In the genomic region with DNA sequence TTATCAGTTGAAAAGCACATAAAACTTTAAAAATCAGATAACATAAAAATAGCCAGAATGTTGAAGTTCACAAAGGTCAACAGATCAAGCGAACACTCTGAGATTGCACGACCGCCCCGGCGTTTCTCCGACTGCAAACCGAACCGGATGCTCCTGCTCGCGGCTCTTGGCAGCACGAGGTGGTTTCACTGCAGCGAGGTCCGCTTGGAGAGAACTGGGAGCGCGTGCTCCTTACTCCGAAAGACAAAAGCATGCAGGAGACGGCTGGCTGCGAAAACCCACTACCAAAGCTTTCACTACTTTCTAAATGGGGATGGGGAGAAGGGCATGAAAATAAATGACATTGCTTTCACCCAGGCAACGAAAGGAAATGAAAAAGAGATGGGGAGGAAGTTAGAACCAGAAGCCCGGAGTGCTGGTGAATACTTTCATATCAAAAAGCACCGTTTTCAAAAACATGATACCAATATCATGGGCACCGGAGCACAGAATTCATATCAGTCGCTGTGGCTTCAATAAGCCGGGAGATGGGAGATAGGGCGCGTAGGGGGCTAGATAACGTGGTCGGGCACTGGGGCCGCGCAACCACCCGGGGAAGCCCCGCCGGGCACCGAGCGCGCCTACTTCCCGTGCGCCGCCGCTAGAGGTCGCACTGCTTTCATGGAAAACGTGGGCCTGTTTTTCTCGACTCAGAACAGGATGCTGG, we compare ENCODE assay signal across 8 cellular contexts. TPM values are rescaled to one million over a fixed set of nuclear protein-coding genes. Genes with fewer than 3 reads are reported as not detected.
A peak's percentile ranks its signal among the peaks of the same experiment; 100 is the strongest.
DNase-seq lines count a peak whose midpoint lies in the region; ATAC-seq and TF ChIP-seq lines count a peak whose summit lies in the region.

No MANE protein-coding gene starts in this region.

- peaks cover 12% of the 10 kb centered on the region for H3K27me3 Mint-ChIP-seq in H9 (ENCODE audit: low read depth)

- H3K4me3 ChIP-seq in right atrium auricular region (peak overlapping the region; percentile 30 to 47), psoas muscle (peak overlapping the region; percentile 69), urinary bladder (ENCODE audit: low read depth, low read length) (peak overlapping the region; percentile 36)

- H4K8ac ChIP-seq in H9 (replicated peaks; ENCODE audit: insufficient read length, low read depth, low read length) = no peak overlapping the region

- H2AFZ ChIP-seq in H9 (ENCODE audit: low read length) = no peak overlapping the region

- peak overlapping the region; percentile 77 for H3K4me2 ChIP-seq in H9 (ENCODE audit: insufficient read depth, insufficient read length, low read length)

- peak overlapping the region; percentile 64 to 73 for H3K4me3 Mint-ChIP-seq in H9

- peaks cover 0 to 4% (median 3%) of the 10 kb centered on the region in 3 experiments; a peak in 4 of 7 replicates for H3K36me3 Mint-ChIP-seq in H9 (ENCODE audit: insufficient read depth in 1 of 3, low read depth in 3 of 3)

- intact Hi-C loops in psoas muscle (cut with DNase I) = loop anchor here (2.0 to 10.0 kb wide), 8 partner anchors 71 to 608 kb away; a partner anchor contains a TSS

- H3K79me1 ChIP-seq in H9 (ENCODE audit: insufficient read depth, low read depth, low read length, poor library complexity, severe bottlenecking) = no peaks in the 10 kb centered on the region

- H3K14ac ChIP-seq in H9 (ENCODE audit: insufficient read depth, low read length) = no peak overlapping the region

- H2BK12ac ChIP-seq in H9 (ENCODE audit: insufficient read length, low read depth, low read length) = no peak overlapping the region

- no peaks in the 10 kb centered on the region for H3K4me1 ChIP-seq in H9 (ENCODE audit: insufficient read depth, low read length)
- H3K4me1 ChIP-seq in right atrium auricular region = no peaks in the 10 kb centered on the region
- no peaks in the 10 kb centered on the region for H3K4me1 ChIP-seq in psoas muscle
- H3K4me1 ChIP-seq in urinary bladder (ENCODE audit: insufficient read depth) = no peaks in the 10 kb centered on the region

- H3K9me3 Mint-ChIP-seq in H9 = no peaks in the 10 kb centered on the region

- H2BK5ac ChIP-seq in H9 (ENCODE audit: insufficient read length, low read length) = no peak overlapping the region

- H3K27ac ChIP-seq in H9 (ENCODE audit: insufficient read length, low read depth, low read length) = no peak overlapping the region
- no peak overlapping the region for H3K27ac ChIP-seq in right atrium auricular region
- no peak overlapping the region for H3K27ac ChIP-seq in psoas muscle
- no peak overlapping the region for H3K27ac ChIP-seq in urinary bladder (ENCODE audit: low read depth)

- H2AK5ac ChIP-seq in H9 (ENCODE audit: insufficient read length, low read length) = no peak overlapping the region

- peak; percentile 69 for DNase-seq in G401 (ENCODE audit: low spot score)
- DNase-seq in H9 = peak; percentile 77
- DNase-seq in NAMALWA (ENCODE audit: low spot score) = peak; percentile 73
- DNase-seq in T-helper 1 cell = peak; percentile 51 to 75 (median 69)
- DNase-seq in amniotic epithelial cell (ENCODE audit: low read depth) = peak; percentile 57
- DNase-seq in right atrium auricular region (ENCODE audit: low spot score) = peak; percentile 73
- DNase-seq in psoas muscle = peak; percentile 77 to 84

- no peak overlapping the region for H3K18ac ChIP-seq in H9 (ENCODE audit: insufficient read length, low read depth, low read length)

- H3K56ac ChIP-seq in H9 (ENCODE audit: insufficient read length, low read depth, low read length) = no peak overlapping the region

- in situ Hi-C loops in G401 (cut with HindIII; ENCODE audit: low sequenced_read_pairs) = loop anchor here (25.0 kb wide), 1 partner anchor 201 kb away; no protein-coding TSS in a partner anchor

- no peak overlapping the region for H4K5ac ChIP-seq in H9 (ENCODE audit: insufficient read length, low read depth, low read length)

- H3K36me3 ChIP-seq in right atrium auricular region (peaks cover 4% of the 10 kb centered on the region), psoas muscle (ENCODE audit: insufficient read depth in 1 of 2, low read depth in 1 of 2) (peaks cover 0 to 48% of the 10 kb centered on the region in 2 donors), urinary bladder (ENCODE audit: insufficient read depth) (peaks cover 2% of the 10 kb centered on the region)

- no peak overlapping the region for H2BK120ac ChIP-seq in H9 (ENCODE audit: low read depth, low read length, poor library complexity, severe bottlenecking)

- no peaks in the 10 kb centered on the region for H3K27me3 ChIP-seq in H9 (ENCODE audit: insufficient read depth, low read length)
- H3K27me3 ChIP-seq in right atrium auricular region = no peaks in the 10 kb centered on the region
- no peaks in the 10 kb centered on the region for H3K27me3 ChIP-seq in psoas muscle (ENCODE audit: insufficient read depth in 3 of 3, low read length in 2 of 3)

- TF ChIP-seq CTCF in H9 (conservative IDR thresholded peaks at IDR 0.05) (peak; percentile 99), right atrium auricular region (IDR thresholded peaks at IDR 0.05) (peak; percentile 96 to 98), psoas muscle (IDR thresholded peaks at IDR 0.05) (peak; percentile 97)

- H3K4me1 Mint-ChIP-seq in H9 = peaks cover 11 to 12% of the 10 kb centered on the region in 2 experiments

- H3K79me2 ChIP-seq in H9 (ENCODE audit: insufficient read depth, low read length) = no peaks in the 10 kb centered on the region

- WGBS in H9 (ENCODE audit: extremely low coverage, insufficient read length, low lambda C conversion rate) = no CpG with 5 or more reads among the region's 43 CpGs
- 1% methylated on average over 43 of the region's 43 CpGs for WGBS in psoas muscle, 3 donors
- 2% methylated on average over 43 of the region's 43 CpGs for WGBS in urinary bladder

- H3K27ac Mint-ChIP-seq in H9 = 0 out of 7 replicates have a peak overlapping the region, but pooled peaks of 1 of the 3 experiments have one; percentile 27

- no peak overlapping the region for H2BK15ac ChIP-seq in H9 (ENCODE audit: low read depth, low read length)

- no peaks in the 10 kb centered on the region for H4K20me1 ChIP-seq in H9 (ENCODE audit: control insufficient read depth, insufficient read depth, insufficient read length)

- peak; percentile 89 to 94 (median 90) for ATAC-seq in psoas muscle

- H3K23me2 ChIP-seq in H9 (ENCODE audit: insufficient read length, low read depth, low read length, poor library complexity, severe bottlenecking) = peaks cover 5% of the 10 kb centered on the region

- H4K91ac ChIP-seq in H9 (ENCODE audit: insufficient read length, low read depth, low read length) = no peak overlapping the region

- no peaks in the 10 kb centered on the region for H3K9me3 ChIP-seq in H9 (ENCODE audit: control insufficient read depth, low read depth, low read length)
- H3K9me3 ChIP-seq in right atrium auricular region = no peaks in the 10 kb centered on the region
- H3K9me3 ChIP-seq in psoas muscle = no peaks in the 10 kb centered on the region

- no peak overlapping the region for H3T11ph ChIP-seq in H9 (ENCODE audit: low read length)

- H3K4ac ChIP-seq in H9 (ENCODE audit: low read depth, low read length) = no peak overlapping the region

- no peak overlapping the region for H3K9ac ChIP-seq in H9 (ENCODE audit: extremely low read depth, insufficient read length, low read length)

- no peak overlapping the region for H3K23ac ChIP-seq in H9 (ENCODE audit: insufficient read length, low read depth, low read length)

- H2BK20ac ChIP-seq in H9 (ENCODE audit: low read depth, low read length, poor library complexity, severe bottlenecking) = no peak overlapping the region

RNA-seq across cellular contexts. Expression of a gene that starts 8.3 kb away (rescaled TPM):
- total RNA-seq in G401 (2014; rRNA removed; shearing (Covaris generic)) = not detected in 2 replicates
- not detected in 2 replicates for total RNA-seq in H9 (2021)
- total RNA-seq in right atrium auricular region = not detected
- not detected for total RNA-seq in psoas muscle
- polyA plus RNA-seq in psoas muscle = not detected
- total RNA-seq in urinary bladder = not detected
- polyA plus RNA-seq in urinary bladder = not detected
